10 cellular contexts compared by ENCODE assay signal in the genomic region with DNA sequence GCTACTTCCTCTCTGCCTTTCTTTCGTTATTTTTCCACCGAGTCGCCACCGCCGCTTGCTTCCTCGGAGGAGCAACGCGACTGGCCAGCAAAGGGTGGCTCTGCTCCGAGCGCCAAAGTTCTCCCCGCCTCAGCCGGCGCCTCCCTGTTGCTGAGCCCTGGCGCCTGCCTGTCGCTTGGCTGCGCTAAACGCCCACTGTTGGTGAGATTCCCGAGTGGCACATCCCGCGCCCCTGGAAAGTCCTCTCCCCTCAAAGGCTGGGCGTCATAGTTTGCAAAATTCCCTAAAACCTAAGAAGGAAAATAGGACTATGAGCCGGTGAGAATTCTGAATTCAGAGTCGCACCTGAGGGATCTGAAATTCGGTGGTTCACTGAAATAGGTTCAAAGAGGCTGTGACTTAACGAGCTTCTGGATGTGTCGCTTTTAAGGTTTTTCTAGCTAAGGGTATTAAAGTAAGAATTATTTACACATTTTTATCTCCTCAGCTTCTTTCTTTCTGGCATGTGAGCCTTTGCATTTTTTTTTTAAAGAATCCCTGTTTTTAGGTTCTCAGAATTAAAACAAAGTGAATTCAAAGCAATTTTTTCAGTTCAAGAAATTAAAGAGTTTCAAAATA. TPM values are rescaled to one million over a fixed set of nuclear protein-coding genes. Genes with fewer than 3 reads are reported as not detected.
DNase-seq lines count a peak whose midpoint lies in the region; ATAC-seq and TF ChIP-seq lines count a peak whose summit lies in the region.
"Had no signal": no experiment of that assay in that cellular context is flagged by ENCODE, and none has a peak within 500 bp of the region (broad histone marks: within the 10 kb centered on the region; RNA-seq: fewer than 3 reads in every experiment).

A gene (minus strand): TSS at position 82 of the 618 bp plus-strand sequence. CDS start 668 bp downstream, outside the sequence.

- H3K27ac Mint-ChIP-seq in activated naive CD4-positive, alpha-beta T cell treated with anti-CD3 and anti-CD28 coated beads, Interleukin-2, amount 50 U/mL, for 24 hours = no peak within 1 kb of the TSS
- no peak within 1 kb of the TSS for H3K27ac Mint-ChIP-seq in effector memory CD8-positive, alpha-beta T cell
- H3K27ac Mint-ChIP-seq: memory B cell had no signal

- no peak for TF ChIP-seq POLR2A in stomach (IDR thresholded peaks at IDR 0.05)

- H3K4me3 Mint-ChIP-seq in activated naive CD4-positive, alpha-beta T cell treated with anti-CD3 and anti-CD28 coated beads, Interleukin-2, amount 50 U/mL, for 24 hours = peak within 1 kb of the TSS; percentile 73
- H3K4me3 Mint-ChIP-seq in effector memory CD8-positive, alpha-beta T cell = no peak within 1 kb of the TSS
- H3K4me3 Mint-ChIP-seq: memory B cell had no signal

- H3K27me3 ChIP-seq in WERI-Rb-1 (ENCODE audit: insufficient read depth, low read depth, severe bottlenecking) = peaks cover 20% of the 10 kb centered on the region
- peaks cover 7 to 54% (median 37%) of the 10 kb centered on the region in 3 donors for H3K27me3 ChIP-seq in stomach

- H3K4me1 Mint-ChIP-seq in activated naive CD4-positive, alpha-beta T cell treated with anti-CD3 and anti-CD28 coated beads, Interleukin-2, amount 50 U/mL, for 24 hours = peaks cover 5% of the 10 kb centered on the region
- no peaks in the 10 kb centered on the region for H3K4me1 Mint-ChIP-seq in effector memory CD8-positive, alpha-beta T cell (ENCODE audit: low read depth in 2 of 2)
- H3K4me1 Mint-ChIP-seq: memory B cell had no signal

- intact Hi-C loops in stomach (cut with DNase I; ENCODE audit: low total_unique reads) = no loop called here

- H3K27ac ChIP-seq in WERI-Rb-1 = no peak within 1 kb of the TSS
- no peak within 1 kb of the TSS for H3K27ac ChIP-seq in stomach

- H3K4me1 ChIP-seq in stomach = peaks cover 14 to 23% (median 19%) of the 10 kb centered on the region in 4 donors

- WGBS in stomach, 5 donors = 2 to 5% (median 3%) methylated on average over 26 of the region's 26 CpGs

- H3K4me3 ChIP-seq in WERI-Rb-1 (ENCODE audit: low read depth, low read length) (peak within 1 kb of the TSS; percentile 60), stomach (peak within 1 kb of the TSS; percentile 37 to 53 (median 46))

- no peak for DNase-seq in activated naive CD4-positive, alpha-beta T cell treated with anti-CD3 and anti-CD28 coated beads, Interleukin-2, amount 50 U/mL, for 16 hours
- DNase-seq in WERI-Rb-1 = peak; percentile 84
- DNase-seq in inferior parietal cortex (ENCODE audit: extremely low spot score) = peak; percentile 41
- DNase-seq in stomach = no peak
- no peak for DNase-seq in SW480 (ENCODE audit: low spot score)
- DNase-seq in effector memory CD8-positive, alpha-beta T cell = no peak

- no peak for TF ChIP-seq EP300 in stomach (IDR thresholded peaks at IDR 0.05)

- H3K36me3 ChIP-seq in WERI-Rb-1 (no peaks in the 10 kb centered on the region), stomach (no peaks in the 10 kb centered on the region)

- peaks cover 52% of the 10 kb centered on the region for H3K27me3 Mint-ChIP-seq in activated naive CD4-positive, alpha-beta T cell treated with anti-CD3 and anti-CD28 coated beads, Interleukin-2, amount 50 U/mL, for 24 hours
- peaks cover 14 to 35% of the 10 kb centered on the region in 2 donors for H3K27me3 Mint-ChIP-seq in effector memory CD8-positive, alpha-beta T cell

- TF ChIP-seq CTCF in WERI-Rb-1 (IDR thresholded peaks at IDR 0.05; ENCODE audit: low read depth, low read length) = peak; percentile 89
- TF ChIP-seq CTCF in stomach (IDR thresholded peaks at IDR 0.05) = no peak

- no peaks in the 10 kb centered on the region for H3K9me3 Mint-ChIP-seq in activated naive CD4-positive, alpha-beta T cell treated with anti-CD3 and anti-CD28 coated beads, Interleukin-2, amount 50 U/mL, for 24 hours
- H3K9me3 Mint-ChIP-seq in effector memory CD8-positive, alpha-beta T cell = no peaks in the 10 kb centered on the region
- H3K9me3 Mint-ChIP-seq: memory B cell had no signal

- no peak for ATAC-seq in GM18867 (IDR thresholded peaks at IDR 0.05; ENCODE audit: unreplicated experiment)
- no peak for ATAC-seq in effector memory CD8-positive, alpha-beta T cell (replicated peaks)

- no peaks in the 10 kb centered on the region for H3K36me3 Mint-ChIP-seq in activated naive CD4-positive, alpha-beta T cell treated with anti-CD3 and anti-CD28 coated beads, Interleukin-2, amount 50 U/mL, for 24 hours
- no peaks in the 10 kb centered on the region for H3K36me3 Mint-ChIP-seq in effector memory CD8-positive, alpha-beta T cell (ENCODE audit: insufficient read depth)
- H3K36me3 Mint-ChIP-seq: memory B cell had no signal

- H3K9me3 ChIP-seq in WERI-Rb-1 (ENCODE audit: severe bottlenecking) = no peaks in the 10 kb centered on the region
- no peaks in the 10 kb centered on the region for H3K9me3 ChIP-seq in stomach

RNA-seq across cellular contexts. Expression of the gene that starts here (rescaled TPM):
- under 1 TPM in 1 of 5 donors, not detected in 4; 0.18 TPM for total RNA-seq in stomach
- polyA plus RNA-seq in stomach = not detected
- total RNA-seq: T-helper 2 cell treated with Interferon-gamma antibody and Interleukin-4, amounts not matched to agents 100 ng/mL and 5 ng/mL, for 36 hours had no signal

Comparison
In these comparisons a context has a peak if more than half of its experiments do, and no peak if none do; other contexts are left out.
1. DNase-seq: peak in WERI-Rb-1 (single experiment) and inferior parietal cortex (single experiment); none in activated naive CD4-positive, alpha-beta T cell treated with anti-CD3 and anti-CD28 coated beads, Interleukin-2, amount 50 U/mL, for 16 hours (single experiment), stomach (single experiment), SW480 (single experiment) and effector memory CD8-positive, alpha-beta T cell (0 of 3).